ENCODE assay signal across 10 cellular contexts in the genomic region with DNA sequence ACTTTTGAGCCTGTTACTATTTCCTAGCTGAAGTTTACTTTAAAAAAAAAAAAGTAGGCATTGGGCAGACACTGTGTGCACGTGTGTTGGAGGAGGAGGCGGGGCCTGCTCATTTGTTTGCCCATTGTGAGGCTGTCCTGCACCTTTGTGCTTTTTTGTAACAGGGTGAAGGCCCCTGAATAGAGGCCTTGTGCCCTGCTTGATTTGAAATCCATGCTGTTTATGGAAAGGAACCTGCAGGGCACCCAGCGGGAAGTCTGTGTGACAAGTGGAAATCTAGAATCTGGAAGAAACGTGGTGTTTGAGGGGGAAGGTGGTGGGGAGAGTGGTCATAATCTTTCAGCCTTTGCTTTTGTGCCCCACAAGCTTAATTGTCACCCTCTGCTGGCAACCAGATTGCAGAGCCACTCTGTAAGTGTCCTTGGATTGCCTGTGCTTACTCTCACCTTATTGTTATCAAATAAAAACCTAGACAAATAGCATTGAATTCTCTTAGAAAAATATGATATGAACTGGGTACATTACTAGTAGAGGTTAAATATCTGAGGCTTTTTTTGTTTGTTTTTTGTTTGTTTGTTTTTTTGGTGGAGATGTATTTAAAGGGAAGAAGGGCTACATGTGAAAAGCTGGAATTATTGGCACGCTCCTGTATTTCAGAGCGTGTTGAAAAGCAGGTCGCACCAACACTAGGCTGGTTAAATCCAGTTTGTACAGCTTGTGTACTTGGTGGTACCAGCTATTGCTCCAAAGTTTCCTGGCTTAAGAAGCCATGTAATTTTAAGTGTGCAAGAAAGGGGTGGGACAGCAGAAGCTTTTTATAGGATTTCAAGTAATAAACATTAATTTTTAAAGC.
A peak's percentile ranks its signal among the peaks of the same experiment; 100 is the strongest.
DNase-seq lines count a peak whose midpoint lies in the region; ATAC-seq and TF ChIP-seq lines count a peak whose summit lies in the region.
"Had no signal": no experiment of that assay in that cellular context is flagged by ENCODE, and none has a peak within 500 bp of the region (broad histone marks: within the 10 kb centered on the region; RNA-seq: fewer than 3 reads in every experiment).

No MANE protein-coding gene starts in this region.

- no peak for TF ChIP-seq CTCF in natural killer cell (IDR thresholded peaks at IDR 0.05)

- no peak overlapping the region for H3K4me3 Mint-ChIP-seq in natural killer cell
- H3K4me3 Mint-ChIP-seq: activated CD4-positive, alpha-beta memory T cell treated with anti-CD3 and anti-CD28 coated beads for 36 hours had no signal

- peak in 1 of 3 donors; percentile 44 for ATAC-seq in natural killer cell

- peak; percentile 50 for DNase-seq in ELF-1 (ENCODE audit: low read depth, low spot score)
- peak; percentile 64 for DNase-seq in NCI-H2081 treated with DMSO at 0.1 percent for 48 hours (lab: John Stamatoyannopoulos, UW)
- DNase-seq in cerebellum (ENCODE audit: low spot score), result peak; percentile 41
- DNase-seq in natural killer cell, result no peak
- no peak for DNase-seq in stimulated activated CD4-positive, alpha-beta T cell treated with anti-CD3 and anti-CD28 coated beads, Interleukin-4, amount 100 ng/mL, for 1 hour
- no peak for DNase-seq in activated CD4-positive, CD25-positive, alpha-beta regulatory T cell (lab: John Stamatoyannopoulos, UW)
- no peak for DNase-seq in NCI-H1048 (lab: John Stamatoyannopoulos, UW)
- DNase-seq in activated naive CD4-positive, alpha-beta T cell treated with Interleukin-2 at 50 U/mL for 16 hours, result no peak
- DNase-seq: activated CD4-positive, alpha-beta memory T cell treated with anti-CD3 and anti-CD28 coated beads for 36 hours; uterus had no signal

- peaks cover 66 to 68% of the 10 kb centered on the region in 2 donors for H3K4me1 Mint-ChIP-seq in natural killer cell

- H3K27ac Mint-ChIP-seq in natural killer cell, result peak overlapping the region; percentile 66 to 80
- H3K27ac Mint-ChIP-seq: activated CD4-positive, alpha-beta memory T cell treated with anti-CD3 and anti-CD28 coated beads for 36 hours had no signal

- intact Hi-C loops in natural killer cell (cut with micrococcal nuclease), result no loop called here

- H3K9me3 Mint-ChIP-seq in natural killer cell, result no peaks in the 10 kb centered on the region
- H3K9me3 Mint-ChIP-seq: activated CD4-positive, alpha-beta memory T cell treated with anti-CD3 and anti-CD28 coated beads for 36 hours had no signal

- H3K27me3 Mint-ChIP-seq in natural killer cell (ENCODE audit: low read depth in 2 of 2), result no peaks in the 10 kb centered on the region
- H3K27me3 Mint-ChIP-seq: activated CD4-positive, alpha-beta memory T cell treated with anti-CD3 and anti-CD28 coated beads for 36 hours had no signal

- no peaks in the 10 kb centered on the region for H3K36me3 Mint-ChIP-seq in natural killer cell

Comparison
In these comparisons a context has a peak if more than half of its experiments do, and no peak if none do; other contexts are left out.
1. DNase-seq: peak in ELF-1 (single experiment), NCI-H2081 treated with DMSO at 0.1 percent for 48 hours (single experiment) and cerebellum (single experiment); none in natural killer cell (single experiment), stimulated activated CD4-positive, alpha-beta T cell treated with anti-CD3 and anti-CD28 coated beads, Interleukin-4, amount 100 ng/mL, for 1 hour (single experiment), activated CD4-positive, CD25-positive, alpha-beta regulatory T cell (0 of 4), NCI-H1048 (single experiment) and activated naive CD4-positive, alpha-beta T cell treated with Interleukin-2 at 50 U/mL for 16 hours (single experiment).